In genomic region chr11:116535954-116536353, GRCh38 we compare ENCODE assay signal across 19 cellular contexts.
"Had no signal": no experiment of that assay in that cellular context is flagged by ENCODE, and none has a peak within 500 bp of the region (broad histone marks: within the 10 kb centered on the region; RNA-seq: fewer than 3 reads in every experiment).

No MANE protein-coding gene starts in this region.

- DNase-seq: activated CD4-positive, alpha-beta T cell treated with anti-CD3 and anti-CD28 coated beads for 4 hours; activated naive CD4-positive, alpha-beta T cell treated with anti-CD3 and anti-CD28 coated beads, Interleukin-2, amount 50 U/mL, for 16 hours; adrenal gland; brain microvascular endothelial cell; cerebellar nuclear complex; hypothalamus; immature natural killer cell; lower lobe of right lung; midbrain; stimulated activated CD4-positive, alpha-beta T cell treated with anti-CD3 and anti-CD28 coated beads, Interleukin-2, amount 100 ng/mL, for 24 hours; stimulated activated naive CD4-positive, alpha-beta T cell; T-helper 9 cell had no signal

- H3K4me1 ChIP-seq: adrenal gland, lower lobe of right lung, right atrium auricular region, suprapubic skin, upper lobe of left lung had no signal

- H3K27ac ChIP-seq: adrenal gland, brain microvascular endothelial cell, dorsolateral prefrontal cortex, lower lobe of right lung, neutrophil, right atrium auricular region, suprapubic skin, upper lobe of left lung, VCaP had no signal

- H3K4me3 ChIP-seq: adrenal gland, dorsolateral prefrontal cortex, lower lobe of right lung, right atrium auricular region, suprapubic skin, upper lobe of left lung had no signal

- ATAC-seq: esophagus mucosa, lower lobe of right lung had no signal

- H3K9me3 ChIP-seq: adrenal gland, lower lobe of right lung, neutrophil, suprapubic skin had no signal

- H3K27me3 ChIP-seq: brain microvascular endothelial cell, right atrium auricular region, upper lobe of left lung had no signal

- H3K36me3 ChIP-seq: adrenal gland, brain microvascular endothelial cell, lower lobe of right lung, neutrophil, right atrium auricular region, suprapubic skin, upper lobe of left lung had no signal
